19 cellular contexts compared by ENCODE assay signal in genomic region chr6:15769471-15770088, GRCh38.
DNase-seq lines count a peak whose midpoint lies in the region; ATAC-seq and TF ChIP-seq lines count a peak whose summit lies in the region.
"Had no signal": no experiment of that assay in that cellular context is flagged by ENCODE, and none has a peak within 500 bp of the region (broad histone marks: within the 10 kb centered on the region; RNA-seq: fewer than 3 reads in every experiment).

No MANE protein-coding gene starts in this region.

- H3K4me3 Mint-ChIP-seq in activated CD4-positive, alpha-beta T cell treated with anti-CD3 and anti-CD28 coated beads, Interleukin-2, amount 10 ng/mL, durations not matched to agents 24 days and 14 days: no peak overlapping the region
- H3K4me3 Mint-ChIP-seq: CD4-positive, alpha-beta memory T cell; natural killer cell; stimulated activated naive CD8-positive, alpha-beta T cell treated with anti-CD3 and anti-CD28 coated beads, Interleukin-15, amount 100 ng/mL, for 72 hours; WTC11 had no signal

- no peak for DNase-seq in activated CD4-positive, alpha-beta T cell treated with anti-CD3 and anti-CD28 coated beads, Interleukin-2, amount 10 ng/mL, durations not matched to agents 24 days and 14 days
- DNase-seq in activated CD4-positive, alpha-beta T cell treated with anti-CD3 and anti-CD28 coated beads for 48 hours: no peak
- DNase-seq in NCI-H524 treated with DMSO at 0.1 percent for 48 hours (lab: John Stamatoyannopoulos, UW): peak; percentile 79
- DNase-seq in erythroblast (lab: John Stamatoyannopoulos, UW): peak; percentile 67 to 68
- peak; percentile 22 for DNase-seq in superior temporal gyrus (ENCODE audit: extremely low spot score)
- no peak for DNase-seq in NCI-H526 (lab: John Stamatoyannopoulos, UW)
- DNase-seq: ACHN; activated effector memory CD4-positive, alpha-beta T cell treated with anti-CD3 and anti-CD28 coated beads, Interleukin-2, amount 50 U/mL, for 16 hours; CD4-positive, alpha-beta memory T cell; gastrocnemius medialis; natural killer cell; NK-92 treated with Interleukin-12 subunit alpha and Interleukin-12 subunit beta, amount 100 ng/mL, for 24 hours; stimulated activated CD4-positive, alpha-beta T cell treated with anti-CD3 and anti-CD28 coated beads, Interleukin-12 subunit alpha, Interleukin-12 subunit beta, amount 100 ng/mL, for 4 hours had no signal

- H3K27me3 Mint-ChIP-seq in activated CD4-positive, alpha-beta T cell treated with anti-CD3 and anti-CD28 coated beads, Interleukin-2, amount 10 ng/mL, durations not matched to agents 24 days and 14 days: no peaks in the 10 kb centered on the region
- H3K27me3 Mint-ChIP-seq: stimulated activated naive CD8-positive, alpha-beta T cell treated with anti-CD3 and anti-CD28 coated beads, Interleukin-15, amount 100 ng/mL, for 72 hours had no signal

- intact Hi-C loops in activated CD4-positive, alpha-beta T cell treated with anti-CD3 and anti-CD28 coated beads, Interleukin-2, amount 10 ng/mL, durations not matched to agents 24 days and 14 days (cut with micrococcal nuclease): loop anchor here (1.0 kb wide), 2 partner anchors 33 to 145 kb away; no protein-coding TSS in a partner anchor

- no peak for TF ChIP-seq POLR2A in erythroblast (IDR thresholded peaks at IDR 0.05; ENCODE audit: low read length)

- peak overlapping the region; percentile 94 for H3K27ac Mint-ChIP-seq in activated CD4-positive, alpha-beta T cell treated with anti-CD3 and anti-CD28 coated beads, Interleukin-2, amount 10 ng/mL, durations not matched to agents 24 days and 14 days
- H3K27ac Mint-ChIP-seq: progenitor cell of endocrine pancreas, WTC11 had no signal

- ATAC-seq in SK-N-SH treated with all-trans-retinoic acid at 6 μM for 48 hours (no peak), HG03469 (IDR thresholded peaks at IDR 0.05; ENCODE audit: unreplicated experiment) (no peak)
- ATAC-seq: natural killer cell, Right ventricle myocardium inferior, WTC11 had no signal

- peaks cover 11% of the 10 kb centered on the region for H3K9me3 Mint-ChIP-seq in activated CD4-positive, alpha-beta T cell treated with anti-CD3 and anti-CD28 coated beads, Interleukin-2, amount 10 ng/mL, durations not matched to agents 24 days and 14 days
- H3K9me3 Mint-ChIP-seq: CD4-positive, alpha-beta memory T cell; natural killer cell; stimulated activated naive CD8-positive, alpha-beta T cell treated with anti-CD3 and anti-CD28 coated beads, Interleukin-15, amount 100 ng/mL, for 72 hours; WTC11 had no signal

- peaks cover 25% of the 10 kb centered on the region for H3K4me1 Mint-ChIP-seq in activated CD4-positive, alpha-beta T cell treated with anti-CD3 and anti-CD28 coated beads, Interleukin-2, amount 10 ng/mL, durations not matched to agents 24 days and 14 days
- H3K4me1 Mint-ChIP-seq: CD4-positive, alpha-beta memory T cell; WTC11 had no signal

- no peaks in the 10 kb centered on the region for H3K36me3 Mint-ChIP-seq in activated CD4-positive, alpha-beta T cell treated with anti-CD3 and anti-CD28 coated beads, Interleukin-2, amount 10 ng/mL, durations not matched to agents 24 days and 14 days (ENCODE audit: low read depth)
- H3K36me3 Mint-ChIP-seq: CD4-positive, alpha-beta memory T cell; natural killer cell; WTC11 had no signal

TF ChIP-seq in SK-N-SH treated with all-trans-retinoic acid at 6 μM for 48 hours, 23 proteins besides CTCF, POLR2A, EP300 and RAD21:
- TF ChIP-seq PPARA (CRISPR knock-in tag; IDR thresholded peaks at IDR 0.05; ENCODE audit: borderline replicate concordance) (no peak), ZFP3 (CRISPR knock-in tag; IDR thresholded peaks at IDR 0.05) (no peak), ZNF8 (CRISPR knock-in tag; IDR thresholded peaks at IDR 0.05) (no peak)

Comparison
In these comparisons a context has a peak if more than half of its experiments do, and no peak if none do; other contexts are left out.
1. DNase-seq: peak in NCI-H524 treated with DMSO at 0.1 percent for 48 hours (single experiment), erythroblast (2 of 2) and superior temporal gyrus (single experiment); none in activated CD4-positive, alpha-beta T cell treated with anti-CD3 and anti-CD28 coated beads, Interleukin-2, amount 10 ng/mL, durations not matched to agents 24 days and 14 days (single experiment), activated CD4-positive, alpha-beta T cell treated with anti-CD3 and anti-CD28 coated beads for 48 hours (single experiment) and NCI-H526 (0 of 2).